In genomic region chr3:179750720-179751328, GRCh38 we compare ENCODE assay signal across 9 cellular contexts.
DNase-seq lines count a peak whose midpoint lies in the region; ATAC-seq lines count a peak whose summit lies in the region.
"Had no signal": no experiment of that assay in that cellular context is flagged by ENCODE, and none has a peak within 500 bp of the region (broad histone marks: within the 10 kb centered on the region; RNA-seq: fewer than 3 reads in every experiment).

No MANE protein-coding gene starts in this region.

- peak; percentile 11 for DNase-seq in ELF-1 (ENCODE audit: low read depth, low spot score)
- peak; percentile 21 for DNase-seq in NCI-H345 (lab: John Stamatoyannopoulos, UW)
- peak; percentile 56 for DNase-seq in dermis blood vessel endothelial cell
- peak; percentile 1 for DNase-seq in skeletal muscle cell (ENCODE audit: low read depth)
- DNase-seq in NK-92 treated with Interleukin-12 subunit alpha and Interleukin-12 subunit beta, amount 100 ng/mL, for 24 hours (lab: John Stamatoyannopoulos, UW), result no peak

- ATAC-seq in GM21786 (IDR thresholded peaks at IDR 0.05; ENCODE audit: unreplicated experiment) (peak; percentile 62), HG03095 (IDR thresholded peaks at IDR 0.05; ENCODE audit: unreplicated experiment) (no peak), HG02678 (IDR thresholded peaks at IDR 0.05; ENCODE audit: unreplicated experiment) (no peak)
- ATAC-seq: naive thymus-derived CD4-positive, alpha-beta T cell had no signal

- no peak overlapping the region for H3K4me3 ChIP-seq in skeletal muscle cell (ENCODE audit: low read depth, low read length)
